In the genomic region with DNA sequence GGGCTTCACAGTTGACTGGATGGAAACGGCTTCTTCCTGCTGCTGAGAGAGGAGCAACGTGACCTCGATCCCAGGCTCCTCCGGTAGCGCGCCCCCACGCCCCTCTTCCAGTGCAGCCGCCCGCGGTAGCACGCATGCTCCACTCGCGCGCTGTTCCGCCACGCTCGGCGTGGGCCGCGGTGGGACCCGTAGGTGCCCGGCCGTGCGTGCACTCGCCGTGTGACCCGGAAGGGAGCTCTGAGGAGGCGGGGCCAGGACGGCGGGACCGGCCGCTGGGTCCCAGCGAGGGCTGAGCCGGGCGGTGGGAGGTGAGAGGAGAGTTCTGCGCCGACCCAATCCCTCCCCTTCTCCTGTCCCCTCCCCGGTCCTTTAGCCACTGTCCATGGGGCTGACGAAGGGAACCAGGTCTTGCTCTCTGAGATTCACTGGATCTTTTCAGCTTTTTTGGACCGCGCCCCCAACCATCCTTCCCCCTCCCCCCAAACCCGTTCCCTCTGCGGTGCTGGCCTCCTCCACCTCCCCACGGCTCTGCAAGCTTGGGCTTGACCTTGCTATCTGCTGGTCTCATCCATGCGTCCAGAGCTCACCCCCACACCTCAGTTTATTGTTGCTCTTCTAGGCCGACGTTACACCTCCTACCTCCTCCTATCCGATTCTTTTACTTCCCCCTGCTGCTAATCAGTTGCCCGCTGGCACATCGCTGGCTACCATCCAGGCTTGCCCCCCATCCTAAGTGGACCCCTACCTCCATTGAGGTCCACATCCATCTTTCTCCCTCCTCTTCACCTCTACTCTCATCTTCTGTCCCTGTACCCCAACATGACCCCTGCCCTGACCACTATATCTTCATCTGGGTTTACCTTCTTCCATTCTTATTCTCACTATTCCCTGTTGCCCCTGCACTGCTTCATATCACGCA, we compare ENCODE assay signal across 8 cellular contexts. TPM values are rescaled to one million over a fixed set of nuclear protein-coding genes. Genes with fewer than 3 reads are reported as not detected.
DNase-seq lines count a peak whose midpoint lies in the region; ATAC-seq and TF ChIP-seq lines count a peak whose summit lies in the region.

A gene (plus strand): TSS at position 255 of the 919 bp plus-strand sequence. CDS start 2,115 bp downstream, outside the sequence.

- peaks cover 13% of the 10 kb centered on the region for H3K79me2 ChIP-seq in OCI-LY3 (ENCODE audit: low read length)

- no peaks in the 10 kb centered on the region for H3K9me3 Mint-ChIP-seq in CD14-positive monocyte

- peak within 1 kb of the TSS; percentile 55; the same call in 1 of the 2 replicates for H2AFZ ChIP-seq in OCI-LY3 (ENCODE audit: low read depth, low read length)

- intact Hi-C loops in CD14-positive monocyte (cut with micrococcal nuclease) = no loop called here

- no peaks in the 10 kb centered on the region for H4K20me1 ChIP-seq in OCI-LY3 (ENCODE audit: insufficient read depth, low read length)

- H3K9me3 ChIP-seq in OCI-LY3 (ENCODE audit: insufficient read depth, low read length) (no peaks in the 10 kb centered on the region), mononuclear cell (ENCODE audit: low read depth, low read length) (no peaks in the 10 kb centered on the region)

- DNase-seq in CD14-positive monocyte (ENCODE audit: low spot score) (peak; percentile 77), GM19240 (ENCODE audit: insufficient read length, low spot score) (peak; percentile 79), activated T-cell treated with anti-CD3 and anti-CD28 coated beads for 4 hours (peak; percentile 48), epithelial cell of esophagus (ENCODE audit: low read depth) (peak; percentile 53)
- DNase-seq in stimulated activated CD8-positive, alpha-beta memory T cell treated with anti-CD3 and anti-CD28 coated beads, Interleukin-2, amount 100 ng/mL, for 1 hour (ENCODE audit: low read depth in 2 of 2) = peak; percentile 55 to 62

- H3K27me3 Mint-ChIP-seq in CD14-positive monocyte (ENCODE audit: low read depth in 3 of 3) = peaks cover 0 to 2% (median 0%) of the 10 kb centered on the region in 3 donors

- peak within 1 kb of the TSS; percentile 87 to 99 for H3K4me3 Mint-ChIP-seq in CD14-positive monocyte

- H3K4me3 ChIP-seq in OCI-LY3 (ENCODE audit: low read length) (peak within 1 kb of the TSS; percentile 93), epithelial cell of esophagus (ENCODE audit: low read length) (peak within 1 kb of the TSS; percentile 70), mononuclear cell (ENCODE audit: low read length) (peak within 1 kb of the TSS; percentile 72)

- TF ChIP-seq CTCF in CD14-positive monocyte (IDR thresholded peaks at IDR 0.05) (no peak), OCI-LY3 (IDR thresholded peaks at IDR 0.05; ENCODE audit: low read depth, low read length) (no peak), epithelial cell of esophagus (IDR thresholded peaks at IDR 0.05; ENCODE audit: insufficient read depth, low read depth, low read length, missing control alignments) (no peak)

- peak within 1 kb of the TSS; percentile 98 for H3K4me2 ChIP-seq in OCI-LY3 (ENCODE audit: low read length)

- H3K4me1 ChIP-seq in OCI-LY3 (ENCODE audit: low read length) (peaks cover 12% of the 10 kb centered on the region), mononuclear cell (ENCODE audit: insufficient read depth, low read length) (peaks cover 45% of the 10 kb centered on the region)

- H3K36me3 Mint-ChIP-seq in CD14-positive monocyte = peaks cover 49 to 59% of the 10 kb centered on the region in 2 donors

- H3K27ac Mint-ChIP-seq in CD14-positive monocyte = peak within 1 kb of the TSS; percentile 53 to 93 (median 87)

- peak; percentile 73 for ATAC-seq in HG03457 (IDR thresholded peaks at IDR 0.05; ENCODE audit: unreplicated experiment)

- peaks cover 39% of the 10 kb centered on the region for H3K36me3 ChIP-seq in OCI-LY3 (replicated peaks; ENCODE audit: low read depth, low read length)

- H3K27me3 ChIP-seq in OCI-LY3 (ENCODE audit: low read depth, low read length) = no peaks in the 10 kb centered on the region
- H3K27me3 ChIP-seq in mononuclear cell (ENCODE audit: insufficient read depth, low read length) = no peaks in the 10 kb centered on the region

- peak within 1 kb of the TSS; percentile 31 for H3K27ac ChIP-seq in OCI-LY3 (ENCODE audit: low read length)

- H3K9ac ChIP-seq in OCI-LY3 (ENCODE audit: low read length) = peak within 1 kb of the TSS; percentile 84

- H3K4me1 Mint-ChIP-seq in CD14-positive monocyte = peaks cover 29% of the 10 kb centered on the region

RNA-seq across cellular contexts. Expression of the gene that starts here (rescaled TPM):
- polyA plus RNA-seq in CD14-positive monocyte = 1 to 10 TPM; 2.9 to 3.8 TPM
- total RNA-seq in mononuclear cell = 24.2 TPM

Comparison
In these comparisons a context has a peak if more than half of its experiments do, and no peak if none do; other contexts are left out.
1. Peak in every context shown above with its lines: DNase-seq, ATAC-seq, H3K4me3 ChIP-seq and H3K27ac ChIP-seq.